In the genomic region with DNA sequence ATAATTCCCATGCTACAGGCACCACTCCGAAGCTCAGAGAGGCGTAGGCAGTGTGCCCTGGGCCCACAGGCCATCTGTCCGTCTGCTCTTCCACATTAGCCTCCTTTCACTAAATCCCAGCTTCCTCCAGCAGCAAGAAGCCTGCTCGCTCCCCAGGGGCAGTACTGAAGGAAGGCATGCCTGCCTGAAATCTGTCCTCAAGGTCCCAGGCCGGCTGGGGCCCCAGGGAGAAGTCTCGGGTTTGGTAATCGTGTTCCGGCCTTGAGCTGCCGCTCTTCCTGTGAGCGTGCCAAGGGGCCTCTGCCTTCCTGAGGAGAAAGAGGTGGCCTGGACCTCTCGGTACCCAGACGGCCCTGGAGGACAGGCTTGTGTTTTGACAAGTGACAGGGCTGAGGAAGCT, we compare ENCODE assay signal across 19 cellular contexts. TPM values are rescaled to one million over a fixed set of nuclear protein-coding genes. Genes with fewer than 3 reads are reported as not detected.
DNase-seq lines count a peak whose midpoint lies in the region; ATAC-seq, FAIRE-seq and TF ChIP-seq lines count a peak whose summit lies in the region.
"Had no signal": no experiment of that assay in that cellular context is flagged by ENCODE, and none has a peak within 500 bp of the region (broad histone marks: within the 10 kb centered on the region; RNA-seq: fewer than 3 reads in every experiment).

No MANE protein-coding gene starts in this region.

- no peaks in the 10 kb centered on the region for H3K4me1 Mint-ChIP-seq in CD8-positive, alpha-beta T cell (ENCODE audit: low read depth)

- TF ChIP-seq CTCF in endothelial cell of umbilical vein (IDR thresholded peaks at IDR 0.05; ENCODE audit: extremely low read depth in 1 of 2, insufficient read depth in 1 of 2, low read depth in 1 of 2, low read length in 2 of 2) (no peak), pancreas (IDR thresholded peaks at IDR 0.05) (no peak)
- no peak for TF ChIP-seq CTCF in CD8-positive, alpha-beta T cell (IDR thresholded peaks at IDR 0.05)

- CTCF ChIA-PET in endothelial cell of umbilical vein (lab: Charles Lee), result interaction anchor here (0.7 to 4.0 kb wide), 12 partner anchors 11 to 524 kb away, joined by 3 to 27 read pairs (median 8); no protein-coding TSS in a partner anchor
- CTCF ChIA-PET in CD8-positive, alpha-beta T cell (lab: Charles Lee), result no interaction called here

- H3K9ac ChIP-seq in SK-N-MC (ENCODE audit: insufficient read length), result peak overlapping the region; percentile 13
- no peak overlapping the region for H3K9ac ChIP-seq in endothelial cell of umbilical vein (replicated peaks; ENCODE audit: extremely low read depth, insufficient read depth, low read length)

- H3K9me3 Mint-ChIP-seq in CD8-positive, alpha-beta T cell, result peaks cover 2% of the 10 kb centered on the region
- H3K9me3 Mint-ChIP-seq: GM23338; T-helper 2 cell treated with Interferon-gamma antibody and Interleukin-4, amounts not matched to agents 5 μg/mL and 100 μg/mL, for 36 hours had no signal

- WGBS in pancreas, 2 donors, result 43 to 56% methylated on average over 12 of the region's 12 CpGs

- H3K36me3 Mint-ChIP-seq in CD8-positive, alpha-beta T cell, result no peaks in the 10 kb centered on the region

- H3K27ac ChIP-seq in SK-N-MC (no peak overlapping the region), endothelial cell of umbilical vein (ENCODE audit: insufficient read depth, low read depth, low read length) (no peak overlapping the region), pancreas (peak overlapping the region in 3 of 4 donors; percentile 49 to 81 (median 77))
- H3K27ac ChIP-seq in CD8-positive, alpha-beta T cell (ENCODE audit: low read depth, low read length), result no peak overlapping the region
- H3K27ac ChIP-seq: ascending aorta, thoracic aorta had no signal

- no peaks in the 10 kb centered on the region for H3K9me1 ChIP-seq in endothelial cell of umbilical vein (replicated peaks; ENCODE audit: control insufficient read depth, extremely low read depth, insufficient read depth, low read length)

- POLR2A ChIA-PET in endothelial cell of umbilical vein (lab: Charles Lee), result interaction anchor here (1.1 kb wide), 1 partner anchor 18 kb away, joined by 3 read pairs; no protein-coding TSS in a partner anchor
- POLR2A ChIA-PET in CD8-positive, alpha-beta T cell (lab: Charles Lee), result no interaction called here

- intact Hi-C loops in endothelial cell of umbilical vein (cut with micrococcal nuclease) (loop anchor here (1.0 to 5.0 kb wide), 2 partner anchors 18 to 106 kb away; no protein-coding TSS in a partner anchor), pancreas (cut with DNase I) (loop anchor here in 1 of 3 donors (10.0 kb wide), 1 partner anchor 113 kb away; a partner anchor contains a TSS)
- intact Hi-C loops in CD8-positive, alpha-beta T cell (cut with DNase I, micrococcal nuclease), result loop anchor here in 1 of 2 experiments (2.0 kb wide), 1 partner anchor 917 kb away; no protein-coding TSS in a partner anchor

- H3K4me3 ChIP-seq in SK-N-MC (no peak overlapping the region), endothelial cell of umbilical vein (replicated peaks in 1 of 3; ENCODE audit: insufficient read depth in 1 of 3, low read depth in 1 of 3, low read length in 3 of 3) (no peak overlapping the region), pancreas (no peak overlapping the region)
- H3K4me3 ChIP-seq in CD8-positive, alpha-beta T cell (ENCODE audit: low read depth, low read length), result no peak overlapping the region
- H3K4me3 ChIP-seq: ascending aorta, GM23338, thoracic aorta had no signal

- H2AFZ ChIP-seq in endothelial cell of umbilical vein (ENCODE audit: low read depth, low read length), result peak overlapping the region; percentile 26
- H2AFZ ChIP-seq: GM23338 had no signal

- peak; percentile 43 for FAIRE-seq in endothelial cell of umbilical vein (lab: Jason Lieb, UNC)
- FAIRE-seq in pancreas (lab: Jason Lieb, UNC), result no peak
- FAIRE-seq: endometrium had no signal

- H3K4me2 ChIP-seq in endothelial cell of umbilical vein (ENCODE audit: insufficient read depth, low read length), result no peak overlapping the region
- H3K4me2 ChIP-seq: GM23338 had no signal

- H3K27me3 Mint-ChIP-seq in CD8-positive, alpha-beta T cell (ENCODE audit: low read depth), result peaks cover 20% of the 10 kb centered on the region

- H3K79me2 ChIP-seq in endothelial cell of umbilical vein (ENCODE audit: control insufficient read depth, insufficient read depth, low read length), result no peaks in the 10 kb centered on the region

- no peaks in the 10 kb centered on the region for H3K36me3 ChIP-seq in SK-N-MC (ENCODE audit: insufficient read depth, low read length)
- no peaks in the 10 kb centered on the region for H3K36me3 ChIP-seq in endothelial cell of umbilical vein (ENCODE audit: control insufficient read depth in 2 of 2, extremely low read depth in 1 of 2, insufficient read depth in 2 of 2, low read length in 2 of 2)
- no peaks in the 10 kb centered on the region for H3K36me3 ChIP-seq in pancreas
- H3K36me3 ChIP-seq in CD8-positive, alpha-beta T cell (ENCODE audit: insufficient read depth, low read length), result no peaks in the 10 kb centered on the region
- H3K36me3 ChIP-seq: ascending aorta, thoracic aorta had no signal

- peak; percentile 89 to 92 for DNase-seq in Kasumi-1 (lab: John Stamatoyannopoulos, UW)
- DNase-seq in SK-N-MC (ENCODE audit: low read depth, low spot score), result no peak
- peak; percentile 64 for DNase-seq in endothelial cell of umbilical vein (ENCODE audit: low read depth, low spot score)
- peak; percentile 62 to 85 (median 74) for DNase-seq in pancreas
- no peak for DNase-seq in CD8-positive, alpha-beta T cell
- DNase-seq in NCI-H1417 (lab: John Stamatoyannopoulos, UW), result no peak
- no peak for DNase-seq in NCI-H2081 treated with DMSO at 0.1 percent for 48 hours (lab: John Stamatoyannopoulos, UW)
- DNase-seq: activated gamma-delta T cell treated with Interleukin-2 at 50 U/mL for 16 hours, AML-193, Karpas-422, NCI-H1436 treated with DMSO at 0.1 percent for 48 hours, posterior cingulate gyrus, SIG-M5 had no signal

- dilution Hi-C loops in endothelial cell of umbilical vein (cut with MboI; ENCODE audit: extremely low pct_ligation_motif_present, low sequenced_read_pairs), result no loop called here

- ATAC-seq in pancreas, result peak; percentile 35 to 63 (median 48)
- no peak for ATAC-seq in CD8-positive, alpha-beta T cell
- ATAC-seq: GM23338 had no signal

- no TSS peak for BruUV-seq in endothelial cell of umbilical vein (replicated peaks; lab: Mats Ljungman, UMichigan)

- no peaks in the 10 kb centered on the region for H3K9me3 ChIP-seq in SK-N-MC (ENCODE audit: low read depth, low read length)
- no peaks in the 10 kb centered on the region for H3K9me3 ChIP-seq in endothelial cell of umbilical vein (replicated peaks; ENCODE audit: control insufficient read depth, insufficient read depth, low read length)
- no peaks in the 10 kb centered on the region for H3K9me3 ChIP-seq in pancreas
- H3K9me3 ChIP-seq in CD8-positive, alpha-beta T cell (ENCODE audit: low read length), result no peaks in the 10 kb centered on the region
- H3K9me3 ChIP-seq: ascending aorta, thoracic aorta had no signal

- no peak overlapping the region for H3K27ac Mint-ChIP-seq in CD8-positive, alpha-beta T cell
- H3K27ac Mint-ChIP-seq: GM23338; T-helper 2 cell treated with Interferon-gamma antibody and Interleukin-4, amounts not matched to agents 5 μg/mL and 100 μg/mL, for 36 hours had no signal

- H3K4me1 ChIP-seq in endothelial cell of umbilical vein (ENCODE audit: control insufficient read depth, extremely low read depth, insufficient read depth, low read length), result peaks cover 5% of the 10 kb centered on the region
- H3K4me1 ChIP-seq in pancreas, result peaks cover 0 to 32% (median 15%) of the 10 kb centered on the region in 3 donors
- no peaks in the 10 kb centered on the region for H3K4me1 ChIP-seq in CD8-positive, alpha-beta T cell (ENCODE audit: insufficient read depth, low read length)

- no peaks in the 10 kb centered on the region for H3K27me3 ChIP-seq in endothelial cell of umbilical vein (ENCODE audit: control insufficient read depth in 2 of 2, insufficient read depth in 2 of 2, low read length in 2 of 2)
- no peaks in the 10 kb centered on the region for H3K27me3 ChIP-seq in pancreas
- H3K27me3 ChIP-seq in CD8-positive, alpha-beta T cell (ENCODE audit: insufficient read depth, low read length), result no peaks in the 10 kb centered on the region
- H3K27me3 ChIP-seq: ascending aorta had no signal

- no peak overlapping the region for H3K4me3 Mint-ChIP-seq in CD8-positive, alpha-beta T cell
- H3K4me3 Mint-ChIP-seq: GM23338; T-helper 2 cell treated with Interferon-gamma antibody and Interleukin-4, amounts not matched to agents 5 μg/mL and 100 μg/mL, for 36 hours had no signal

- no peak for TF ChIP-seq POLR2A in endothelial cell of umbilical vein (IDR thresholded peaks at IDR 0.05; ENCODE audit: low read depth, low read length)

- H4K20me1 ChIP-seq in endothelial cell of umbilical vein (replicated peaks; ENCODE audit: control insufficient read depth, extremely low read depth, insufficient read depth, low read length), result no peaks in the 10 kb centered on the region

TF ChIP-seq in endothelial cell of umbilical vein, 7 proteins besides CTCF, POLR2A, EP300 and RAD21:
- no peak for TF ChIP-seq POLR2AphosphoS5 (IDR thresholded peaks at IDR 0.05; ENCODE audit: insufficient read depth, low read depth, low read length)
- TF ChIP-seq EZH2 (IDR thresholded peaks at IDR 0.05; ENCODE audit: borderline replicate concordance, low read depth, low read length, severe bottlenecking), result no peak
- TF ChIP-seq MYC (IDR thresholded peaks at IDR 0.05; ENCODE audit: low read depth, low read length), result no peak
- no peak for TF ChIP-seq JUN (IDR thresholded peaks at IDR 0.05; ENCODE audit: borderline replicate concordance, insufficient read depth, insufficient read length, low read depth)
- TF ChIP-seq GATA2 (IDR thresholded peaks at IDR 0.05; ENCODE audit: insufficient read depth, insufficient read length, low read depth, low read length), result no peak
- TF ChIP-seq FOS (IDR thresholded peaks at IDR 0.05; ENCODE audit: borderline replicate concordance, insufficient read depth, low read length), result no peak
- TF ChIP-seq, protein P1, sequence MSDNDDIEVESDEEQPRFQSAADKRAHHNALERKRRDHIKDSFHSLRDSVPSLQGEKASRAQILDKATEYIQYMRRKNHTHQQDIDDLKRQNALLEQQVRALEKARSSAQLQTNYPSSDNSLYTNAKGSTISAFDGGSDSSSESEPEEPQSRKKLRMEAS (IDR thresholded peaks at IDR 0.05; ENCODE audit: insufficient read depth, insufficient read length), result no peak

RNA-seq across cellular contexts. Expression of a gene that starts 15.2 kb away (rescaled TPM):
- total RNA-seq in endothelial cell of umbilical vein (not detected in 2 replicates), pancreas (10 to 100 TPM in 4 of 6 donors, 1 to 10 TPM in 2; 7.7 to 65.5 (median 15.2) TPM)
- polyA plus RNA-seq in endothelial cell of umbilical vein (not detected in 2 replicates), pancreas (10 to 100 TPM in 1 of 2 donors, 1 to 10 TPM in 1; 8.0 to 51.1 TPM)
- polyA plus RNA-seq in endothelial cell of umbilical vein (2011; cell fraction: cytosol; rRNA removed), result not detected in 2 replicates
- polyA plus RNA-seq in endothelial cell of umbilical vein (2011; cell fraction: nucleus; rRNA removed), result not detected in 2 replicates
- not detected in 2 replicates for polyA plus RNA-seq in endothelial cell of umbilical vein (2012)
- 8.3 and 11.2 TPM in 2 replicates for polyA minus RNA-seq in endothelial cell of umbilical vein
- polyA minus RNA-seq in endothelial cell of umbilical vein (2011; cell fraction: cytosol; rRNA and poly(A)+ RNA removed), result not detected
- not detected in 2 replicates for polyA minus RNA-seq in endothelial cell of umbilical vein (2011; cell fraction: nucleus; rRNA and poly(A)+ RNA removed)
- total RNA-seq in CD8-positive, alpha-beta T cell, result not detected
- total RNA-seq: fibroblast of villous mesenchyme, thoracic aorta had no signal

Comparison
In these comparisons a context has a peak if more than half of its experiments do, and no peak if none do; other contexts are left out.
1. DNase-seq: peak in Kasumi-1 (2 of 2), endothelial cell of umbilical vein (single experiment) and pancreas (6 of 6); none in SK-N-MC (single experiment), CD8-positive, alpha-beta T cell (0 of 7), NCI-H1417 (0 of 3) and NCI-H2081 treated with DMSO at 0.1 percent for 48 hours (single experiment).
2. H3K27ac ChIP-seq: peak in pancreas (3 of 4); none in SK-N-MC (single experiment), endothelial cell of umbilical vein (single experiment) and CD8-positive, alpha-beta T cell (single experiment).